21 cellular contexts compared by ENCODE assay signal in the genomic region with DNA sequence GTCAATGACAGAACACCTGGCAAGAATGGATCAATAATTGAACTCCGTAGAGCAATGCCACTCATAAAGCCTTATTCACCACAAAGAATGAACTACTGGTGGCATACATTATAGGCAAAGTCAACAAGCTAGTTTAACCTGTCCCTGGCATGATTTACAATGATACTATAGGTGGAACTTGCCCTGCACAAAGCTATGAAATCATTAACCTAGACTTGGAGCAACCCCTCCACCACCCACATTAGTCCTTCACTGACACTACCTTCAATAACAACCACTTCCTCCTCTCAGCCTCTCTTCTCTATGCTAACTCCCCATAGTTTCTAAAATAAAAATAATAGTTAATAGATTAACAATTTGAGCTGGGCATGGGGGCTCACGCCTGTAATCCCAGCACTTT. TPM values are rescaled to one million over a fixed set of nuclear protein-coding genes. Genes with fewer than 3 reads are reported as not detected.
DNase-seq lines count a peak whose midpoint lies in the region; ATAC-seq lines count a peak whose summit lies in the region.
"Had no signal": no experiment of that assay in that cellular context is flagged by ENCODE, and none has a peak within 500 bp of the region (broad histone marks: within the 10 kb centered on the region; RNA-seq: fewer than 3 reads in every experiment).

No MANE protein-coding gene starts in this region.

- no peaks in the 10 kb centered on the region for H3K27me3 Mint-ChIP-seq in activated T-helper 2 cell treated with anti-CD3 and anti-CD28 coated beads, Interferon-gamma antibody, Interleukin-2, Interleukin-4, amounts not matched to agents 10 μg/mL and 5 μg/mL and 100 μg/mL, durations not matched to agents 14 hours and 24 hours and 36 hours (ENCODE audit: low read depth)
- H3K27me3 Mint-ChIP-seq: activated CD8-positive, alpha-beta T cell treated with anti-CD3 and anti-CD28 coated beads for 36 hours; activated naive CD8-positive, alpha-beta T cell treated with anti-CD3 and anti-CD28 coated beads for 36 hours; activated T-cell treated with anti-CD3 and anti-CD28 coated beads, Interleukin-2, amount 50 U/mL, for 24 hours had no signal

- H3K36me3 Mint-ChIP-seq in activated T-helper 2 cell treated with anti-CD3 and anti-CD28 coated beads, Interferon-gamma antibody, Interleukin-2, Interleukin-4, amounts not matched to agents 10 μg/mL and 5 μg/mL and 100 μg/mL, durations not matched to agents 14 hours and 24 hours and 36 hours (ENCODE audit: low read depth), result peaks cover 13% of the 10 kb centered on the region

- peak; percentile 76 for ATAC-seq in GM18511 (IDR thresholded peaks at IDR 0.05; ENCODE audit: unreplicated experiment)
- ATAC-seq in GM21737 (IDR thresholded peaks at IDR 0.05; ENCODE audit: unreplicated experiment), result peak; percentile 53
- no peak for ATAC-seq in GM21515 (IDR thresholded peaks at IDR 0.05; ENCODE audit: unreplicated experiment)
- ATAC-seq: activated CD8-positive, alpha-beta T cell treated with anti-CD3 and anti-CD28 coated beads for 36 hours; foreskin keratinocyte; Panc1 had no signal

- no peaks in the 10 kb centered on the region for H3K9me3 Mint-ChIP-seq in activated T-helper 2 cell treated with anti-CD3 and anti-CD28 coated beads, Interferon-gamma antibody, Interleukin-2, Interleukin-4, amounts not matched to agents 10 μg/mL and 5 μg/mL and 100 μg/mL, durations not matched to agents 14 hours and 24 hours and 36 hours
- H3K9me3 Mint-ChIP-seq: activated CD8-positive, alpha-beta T cell treated with anti-CD3 and anti-CD28 coated beads for 36 hours; activated naive CD8-positive, alpha-beta T cell treated with anti-CD3 and anti-CD28 coated beads for 36 hours; activated T-cell treated with anti-CD3 and anti-CD28 coated beads, Interleukin-2, amount 50 U/mL, for 24 hours; neural progenitor cell; T-helper 2 cell treated with Interferon-gamma antibody and Interleukin-4, amounts not matched to agents 5 μg/mL and 100 μg/mL, for 36 hours had no signal

- no peak overlapping the region for H3K4me3 Mint-ChIP-seq in activated T-helper 2 cell treated with anti-CD3 and anti-CD28 coated beads, Interferon-gamma antibody, Interleukin-2, Interleukin-4, amounts not matched to agents 10 μg/mL and 5 μg/mL and 100 μg/mL, durations not matched to agents 14 hours and 24 hours and 36 hours (ENCODE audit: low read depth)
- H3K4me3 Mint-ChIP-seq: activated CD8-positive, alpha-beta T cell treated with anti-CD3 and anti-CD28 coated beads for 36 hours; activated naive CD8-positive, alpha-beta T cell treated with anti-CD3 and anti-CD28 coated beads for 36 hours; activated T-cell treated with anti-CD3 and anti-CD28 coated beads, Interleukin-2, amount 50 U/mL, for 24 hours; neural progenitor cell; T-helper 2 cell treated with Interferon-gamma antibody and Interleukin-4, amounts not matched to agents 5 μg/mL and 100 μg/mL, for 36 hours had no signal

- peaks cover 7% of the 10 kb centered on the region for H3K4me1 Mint-ChIP-seq in activated T-helper 2 cell treated with anti-CD3 and anti-CD28 coated beads, Interferon-gamma antibody, Interleukin-2, Interleukin-4, amounts not matched to agents 10 μg/mL and 5 μg/mL and 100 μg/mL, durations not matched to agents 14 hours and 24 hours and 36 hours (ENCODE audit: low read depth)

- H3K27ac Mint-ChIP-seq in activated T-helper 2 cell treated with anti-CD3 and anti-CD28 coated beads, Interferon-gamma antibody, Interleukin-2, Interleukin-4, amounts not matched to agents 10 μg/mL and 5 μg/mL and 100 μg/mL, durations not matched to agents 14 hours and 24 hours and 36 hours, result no peak overlapping the region
- H3K27ac Mint-ChIP-seq: activated CD8-positive, alpha-beta T cell treated with anti-CD3 and anti-CD28 coated beads for 36 hours; activated naive CD8-positive, alpha-beta T cell treated with anti-CD3 and anti-CD28 coated beads for 36 hours; activated T-cell treated with anti-CD3 and anti-CD28 coated beads, Interleukin-2, amount 50 U/mL, for 24 hours; neural progenitor cell; T-helper 2 cell treated with Interferon-gamma antibody and Interleukin-4, amounts not matched to agents 5 μg/mL and 100 μg/mL, for 36 hours had no signal

- DNase-seq in NCI-H146 treated with DMSO at 0.1 percent for 48 hours (lab: John Stamatoyannopoulos, UW; ENCODE audit: unreplicated experiment) (peak; percentile 31), left kidney (ENCODE audit: low read depth, low spot score) (peak; percentile 34), NCI-H2081 (lab: John Stamatoyannopoulos, UW) (no peak)
- no peak for DNase-seq in activated T-helper 2 cell treated with anti-CD3 and anti-CD28 coated beads, Interferon-gamma antibody, Interleukin-2, Interleukin-4, amounts not matched to agents 10 μg/mL and 5 μg/mL and 100 μg/mL, durations not matched to agents 14 hours and 24 hours and 36 hours (ENCODE audit: low spot score)
- DNase-seq: activated CD4-positive, CD25-positive, alpha-beta regulatory T cell; activated CD8-positive, alpha-beta T cell treated with anti-CD3 and anti-CD28 coated beads for 36 hours; activated naive CD8-positive, alpha-beta T cell treated with anti-CD3 and anti-CD28 coated beads for 36 hours; activated T-cell treated with anti-CD3 and anti-CD28 coated beads, Interleukin-2, amount 50 U/mL, for 24 hours; brain microvascular endothelial cell; foreskin keratinocyte; GDM1; hypothalamus; MG63; NCI-H2171 treated with DMSO at 0.1 percent for 48 hours; stimulated activated CD4-positive, alpha-beta T cell treated with anti-CD3 and anti-CD28 coated beads, Interleukin-4, amount 100 ng/mL, for 4 hours had no signal

- intact Hi-C loops in activated T-helper 2 cell treated with anti-CD3 and anti-CD28 coated beads, Interferon-gamma antibody, Interleukin-2, Interleukin-4, amounts not matched to agents 10 μg/mL and 5 μg/mL and 100 μg/mL, durations not matched to agents 14 hours and 24 hours and 36 hours (cut with micrococcal nuclease), result no loop called here

RNA-seq across cellular contexts. Expression of a gene that starts 54.4 kb away (rescaled TPM):
- total RNA-seq in activated T-helper 2 cell treated with anti-CD3 and anti-CD28 coated beads, Interferon-gamma antibody, Interleukin-2, Interleukin-4, amounts not matched to agents 10 μg/mL and 5 μg/mL and 100 μg/mL, durations not matched to agents 14 hours and 24 hours and 36 hours, result 49.8 and 51.5 TPM in 2 replicates

Comparison
In these comparisons a context has a peak if more than half of its experiments do, and no peak if none do; other contexts are left out.
1. DNase-seq: peak in NCI-H146 treated with DMSO at 0.1 percent for 48 hours (single experiment) and left kidney (single experiment); none in NCI-H2081 (0 of 2) and activated T-helper 2 cell treated with anti-CD3 and anti-CD28 coated beads, Interferon-gamma antibody, Interleukin-2, Interleukin-4, amounts not matched to agents 10 μg/mL and 5 μg/mL and 100 μg/mL, durations not matched to agents 14 hours and 24 hours and 36 hours (single experiment).